Comparison of ENCODE assay signal across 8 cellular contexts in the genomic region with DNA sequence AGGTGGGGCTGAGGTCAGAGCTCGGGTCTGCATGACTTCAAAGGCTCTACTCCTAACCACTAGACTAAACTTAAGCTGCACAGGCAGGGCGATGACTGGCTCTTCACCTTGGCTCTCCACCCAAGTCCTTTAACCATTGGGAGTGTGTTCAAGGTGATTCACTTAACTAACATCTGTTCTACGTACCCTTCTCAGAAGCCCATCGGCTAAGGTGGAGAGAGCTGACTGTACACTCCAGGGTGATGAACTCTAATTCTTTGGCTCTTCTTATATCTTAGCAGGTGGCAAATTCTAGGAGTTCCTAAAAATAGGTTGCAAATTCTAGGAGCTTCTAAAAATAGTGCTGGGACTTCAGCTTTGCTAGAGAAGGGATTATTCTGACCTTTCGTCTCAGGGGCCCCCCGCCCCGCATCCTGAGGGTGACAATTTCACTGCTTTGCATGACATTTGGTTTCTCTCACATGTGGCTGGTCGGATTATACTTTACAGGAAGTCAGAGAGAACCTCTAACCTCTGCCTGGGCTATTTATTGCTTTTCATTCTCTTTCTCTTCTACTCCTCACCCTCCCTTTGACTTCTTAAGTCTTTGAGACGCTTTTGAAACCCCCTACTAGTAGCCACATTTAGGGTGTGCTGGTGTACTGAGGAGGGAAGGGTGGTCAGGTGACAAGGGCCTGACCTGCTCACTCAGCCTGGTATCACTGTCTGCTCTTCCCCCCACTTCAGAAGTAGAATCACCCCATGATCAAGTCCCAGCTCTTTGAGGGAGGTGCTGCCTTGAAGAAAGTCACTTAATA. TPM values are rescaled to one million over a fixed set of nuclear protein-coding genes. Genes with fewer than 3 reads are reported as not detected.
DNase-seq lines count a peak whose midpoint lies in the region; ATAC-seq and TF ChIP-seq lines count a peak whose summit lies in the region.

No MANE protein-coding gene starts in this region.

- H3K4me3 Mint-ChIP-seq in activated T-helper 17 cell treated with anti-CD3 and anti-CD28 coated beads, Interleukin-2, amount 50 U/mL, for 72 hours = peak overlapping the region; percentile 65

- H3K36me3 Mint-ChIP-seq in activated T-helper 17 cell treated with anti-CD3 and anti-CD28 coated beads, Interleukin-2, amount 50 U/mL, for 72 hours (ENCODE audit: low read depth) = no peaks in the 10 kb centered on the region

- H3K9me3 Mint-ChIP-seq in activated T-helper 17 cell treated with anti-CD3 and anti-CD28 coated beads, Interleukin-2, amount 50 U/mL, for 72 hours = no peaks in the 10 kb centered on the region

- TF ChIP-seq CTCF in cardiac muscle cell (IDR thresholded peaks at IDR 0.05; ENCODE audit: low read depth, low read length) = no peak
- no peak for TF ChIP-seq CTCF in tibial artery (IDR thresholded peaks at IDR 0.05)

- H3K4me3 ChIP-seq in cardiac muscle cell = no peak overlapping the region
- H3K4me3 ChIP-seq in tibial artery = no peak overlapping the region

- H3K4me1 Mint-ChIP-seq in activated T-helper 17 cell treated with anti-CD3 and anti-CD28 coated beads, Interleukin-2, amount 50 U/mL, for 72 hours = peaks cover 33% of the 10 kb centered on the region

- H3K27ac Mint-ChIP-seq in activated T-helper 17 cell treated with anti-CD3 and anti-CD28 coated beads, Interleukin-2, amount 50 U/mL, for 72 hours = peak overlapping the region; percentile 75

- H3K27me3 ChIP-seq in cardiac muscle cell (no peaks in the 10 kb centered on the region), tibial artery (peaks cover 0 to 6% of the 10 kb centered on the region in 2 donors)

- peaks cover 26% of the 10 kb centered on the region for H3K4me1 ChIP-seq in cardiac muscle cell (ENCODE audit: low read depth)
- no peaks in the 10 kb centered on the region for H3K4me1 ChIP-seq in tibial artery

- no peak for ATAC-seq in left ventricle myocardium superior
- ATAC-seq in HG03457 (IDR thresholded peaks at IDR 0.05; ENCODE audit: unreplicated experiment) = peak; percentile 83
- peak; percentile 89 for ATAC-seq in activated T-helper 17 cell treated with anti-CD3 and anti-CD28 coated beads, Interleukin-2, amount 50 U/mL, for 72 hours (replicated peaks)

- H3K27me3 Mint-ChIP-seq in activated T-helper 17 cell treated with anti-CD3 and anti-CD28 coated beads, Interleukin-2, amount 50 U/mL, for 72 hours = no peaks in the 10 kb centered on the region

- H3K36me3 ChIP-seq in cardiac muscle cell (no peaks in the 10 kb centered on the region), tibial artery (no peaks in the 10 kb centered on the region)

- intact Hi-C loops in left ventricle myocardium superior (cut with micrococcal nuclease) = no loop called here
- intact Hi-C loops in tibial artery (cut with DNase I; ENCODE audit: low total_unique reads) = no loop called here

- no peaks in the 10 kb centered on the region for H3K9me3 ChIP-seq in cardiac muscle cell (ENCODE audit: low read depth)
- H3K9me3 ChIP-seq in tibial artery = no peaks in the 10 kb centered on the region

- DNase-seq in cardiac muscle cell (ENCODE audit: low read depth in 1 of 2, low spot score in 1 of 2) = peak in 1 of 2 donors; percentile 55
- DNase-seq in left ventricle myocardium superior = no peak
- peak; percentile 48 to 63 for DNase-seq in stimulated activated CD8-positive, alpha-beta memory T cell treated with anti-CD3 and anti-CD28 coated beads, Interleukin-2, amount 100 ng/mL, for 48 hours (ENCODE audit: low read depth in 2 of 2)
- DNase-seq in DMS53 treated with DMSO at 0.1 percent for 48 hours (lab: John Stamatoyannopoulos, UW; ENCODE audit: unreplicated experiment) = no peak
- DNase-seq in NCI-H1092 treated with DMSO at 0.1 percent for 48 hours (lab: John Stamatoyannopoulos, UW) = no peak
- DNase-seq in tibial artery = no peak

- H3K27ac ChIP-seq in cardiac muscle cell = peak overlapping the region; percentile 44
- no peak overlapping the region for H3K27ac ChIP-seq in tibial artery

RNA-seq across cellular contexts. Expression of gene PRDM1, which starts 55.5 kb away (rescaled TPM):
- total RNA-seq in cardiac muscle cell = 0.56 and 2.4 TPM in 2 replicates
- polyA plus RNA-seq in cardiac muscle cell = 0.67 and 2.9 TPM in 2 replicates
- 1.7 TPM for total RNA-seq in left ventricle myocardium superior
- total RNA-seq in activated T-helper 17 cell treated with anti-CD3 and anti-CD28 coated beads, Interleukin-2, amount 50 U/mL, for 72 hours = 100 to 1,000 TPM; 138 to 149 TPM

Comparison
In these comparisons a context has a peak if more than half of its experiments do, and no peak if none do; other contexts are left out.
1. DNase-seq: peak in stimulated activated CD8-positive, alpha-beta memory T cell treated with anti-CD3 and anti-CD28 coated beads, Interleukin-2, amount 100 ng/mL, for 48 hours (2 of 2); none in left ventricle myocardium superior (single experiment), DMS53 treated with DMSO at 0.1 percent for 48 hours (single experiment), NCI-H1092 treated with DMSO at 0.1 percent for 48 hours (single experiment) and tibial artery (0 of 2).
2. RNA of gene PRDM1, which starts 55.5 kb away (total RNA-seq): 138 to 149 TPM in activated T-helper 17 cell treated with anti-CD3 and anti-CD28 coated beads, Interleukin-2, amount 50 U/mL, for 72 hours; 0.56 to 2.4 TPM in cardiac muscle cell and 1.7 TPM in left ventricle myocardium superior (single experiment); every median in the first group is over 10 times any median in the second.